ENCODE assay signal across 14 cellular contexts in genomic region chr13:52903320-52903719, GRCh38. TPM values are rescaled to one million over a fixed set of nuclear protein-coding genes. Genes with fewer than 3 reads are reported as not detected.
DNase-seq lines count a peak whose midpoint lies in the region; ATAC-seq, FAIRE-seq and TF ChIP-seq lines count a peak whose summit lies in the region.
"Had no signal": no experiment of that assay in that cellular context is flagged by ENCODE, and none has a peak within 500 bp of the region (broad histone marks: within the 10 kb centered on the region; RNA-seq: fewer than 3 reads in every experiment).

No MANE protein-coding gene starts in this region.

- in situ Hi-C loops in HepG2 (cut with HindIII; ENCODE audit: extremely low pct_ligation_motif_present, low pct_unique_long_range_greater_than_20kb), result no loop called here
- in situ Hi-C loops in ACHN (cut with HindIII; ENCODE audit: low pct_ligation_motif_present, low pct_unique_long_range_greater_than_20kb, low sequenced_read_pairs), result no loop called here

- WGBS in liver, result 32% methylated on average over 4 of the region's 4 CpGs
- 6% methylated on average over 4 of the region's 4 CpGs for WGBS in HepG2 (ENCODE audit: low lambda C conversion rate)
- 61 to 70% methylated on average over 4 of the region's 4 CpGs for WGBS in testis, 2 donors

- H3K79me2 ChIP-seq in HepG2 (ENCODE audit: insufficient read depth, low read length), result no peaks in the 10 kb centered on the region

- H3K36me3 ChIP-seq in liver (ENCODE audit: control insufficient read depth in 4 of 4, insufficient read depth in 3 of 4, low read depth in 1 of 4, low read length in 3 of 4) (no peaks in the 10 kb centered on the region), HepG2 (replicated peaks in 1 of 2; ENCODE audit: control insufficient read depth in 1 of 2, insufficient read depth in 2 of 2, low read length in 2 of 2) (no peaks in the 10 kb centered on the region), testis (ENCODE audit: low read depth, missing control alignments) (no peaks in the 10 kb centered on the region)
- H3K36me3 ChIP-seq: thoracic aorta had no signal

- no peak for TF ChIP-seq CTCF in liver (IDR thresholded peaks at IDR 0.05; ENCODE audit: low read depth, low read length, missing input control)
- no peak for TF ChIP-seq CTCF in HepG2 (CRISPR knock-in tag; IDR thresholded peaks at IDR 0.05)
- TF ChIP-seq CTCF in testis (IDR thresholded peaks at IDR 0.05), result no peak

- ATAC-seq in HepG2 (no peak), HG02588 (IDR thresholded peaks at IDR 0.05; ENCODE audit: unreplicated experiment) (peak; percentile 94), HG03460 (IDR thresholded peaks at IDR 0.05; ENCODE audit: unreplicated experiment) (peak; percentile 72)

- no peak for FAIRE-seq in HepG2 (lab: Jason Lieb, UNC)
- FAIRE-seq: A204.1, islet of Langerhans had no signal

- no peak for TF ChIP-seq POLR2A in HepG2 (IDR thresholded peaks at IDR 0.05; ENCODE audit: insufficient read depth in 1 of 2, low read depth in 2 of 2, low read length in 2 of 2)
- no peak for TF ChIP-seq POLR2A in testis (IDR thresholded peaks at IDR 0.05)

- no peak overlapping the region for H2AFZ ChIP-seq in HepG2 (ENCODE audit: low read length)

- H3K27ac ChIP-seq in liver (ENCODE audit: low read depth in 1 of 2, low read length in 2 of 2) (no peak overlapping the region), HepG2 (ENCODE audit: extremely low read length, insufficient read depth, low read length) (no peak overlapping the region), testis (no peak overlapping the region)
- H3K27ac ChIP-seq: thoracic aorta had no signal

- no peak for TF ChIP-seq EP300 in HepG2 (IDR thresholded peaks at IDR 0.05; ENCODE audit: low read depth in 2 of 2, low read length in 2 of 2)
- TF ChIP-seq EP300 in HepG2 (CRISPR knock-in tag; IDR thresholded peaks at IDR 0.05; ENCODE audit: borderline replicate concordance), result no peak

- no peak overlapping the region for H3K4me2 ChIP-seq in HepG2 (ENCODE audit: low read depth, low read length)

- TF ChIP-seq RAD21 in liver (IDR thresholded peaks at IDR 0.05) (no peak), HepG2 (CRISPR knock-in tag; IDR thresholded peaks at IDR 0.05) (no peak)

- H3K4me3 ChIP-seq in liver (ENCODE audit: low read depth in 1 of 3, low read length in 3 of 3) (no peak overlapping the region), HepG2 (replicated peaks in 1 of 3; ENCODE audit: insufficient read depth in 1 of 3, low read depth in 2 of 3, low read length in 3 of 3) (no peak overlapping the region), testis (no peak overlapping the region)
- H3K4me3 ChIP-seq: thoracic aorta had no signal

- no peak for DNase-seq in HepG2 (ENCODE audit: low spot score)
- no peak for DNase-seq in NK-92 treated with Interleukin-12 subunit alpha and Interleukin-12 subunit beta, amount 100 ng/mL, for 24 hours (lab: John Stamatoyannopoulos, UW)
- no peak for DNase-seq in stimulated activated CD4-positive, alpha-beta T cell treated with anti-CD3 and anti-CD28 coated beads, Interleukin-2, amount 100 ng/mL, for 24 hours
- no peak for DNase-seq in ACHN
- DNase-seq in testis, result no peak
- DNase-seq: NCI-H1092; stimulated activated CD4-positive, alpha-beta T cell treated with anti-CD3 and anti-CD28 coated beads, Interleukin-4, amount 100 ng/mL, for 1 hour; T1000 had no signal

- H4K20me1 ChIP-seq in HepG2 (ENCODE audit: insufficient read depth, low read length), result no peaks in the 10 kb centered on the region

- no peaks in the 10 kb centered on the region for H3K9me3 ChIP-seq in liver (ENCODE audit: control insufficient read depth in 4 of 4, low read length in 3 of 4)
- H3K9me3 ChIP-seq in HepG2 (ENCODE audit: low read length), result no peaks in the 10 kb centered on the region
- no peaks in the 10 kb centered on the region for H3K9me3 ChIP-seq in testis
- H3K9me3 ChIP-seq: thoracic aorta had no signal

- H3K4me1 ChIP-seq in liver (ENCODE audit: control insufficient read depth in 4 of 4, insufficient read depth in 4 of 4, low read length in 3 of 4) (peaks cover 0 to 3% (median 2%) of the 10 kb centered on the region in 4 donors), HepG2 (ENCODE audit: insufficient read depth, low read length) (no peaks in the 10 kb centered on the region), testis (no peaks in the 10 kb centered on the region)

- POLR2A ChIA-PET in HepG2 (lab: Yijun Ruan, JAX), result no interaction called here

- H3K27me3 ChIP-seq in liver (ENCODE audit: control insufficient read depth in 4 of 4, insufficient read depth in 4 of 4, low read length in 3 of 4) (peaks cover 0 to 16% (median 2%) of the 10 kb centered on the region in 4 donors), HepG2 (ENCODE audit: control insufficient read depth in 1 of 2, insufficient read depth in 2 of 2, low read length in 2 of 2) (peaks cover 2 to 43% of the 10 kb centered on the region in 2 experiments; a peak in 2 of 5 replicates), testis (no peaks in the 10 kb centered on the region)

- no TSS peak for BruUV-seq in HepG2 (replicated peaks; lab: Mats Ljungman, UMichigan)

- H3K9ac ChIP-seq in liver (ENCODE audit: low read depth in 1 of 2, low read length in 2 of 2) (no peak overlapping the region), HepG2 (ENCODE audit: insufficient read depth, low read depth, low read length) (no peak overlapping the region)

- intact Hi-C loops in HepG2 (cut with micrococcal nuclease; ENCODE audit: unreplicated experiment) (no loop called here), testis (cut with DNase I; ENCODE audit: low total_unique reads) (no loop called here)

- CTCF ChIA-PET in HepG2 (lab: Yijun Ruan, JAX; ENCODE audit: low intra/inter-chr PET ratio, low total read pairs), result no interaction called here

TF ChIP-seq in liver, 16 proteins besides CTCF, POLR2A, EP300 and RAD21 (continues in another document):
- TF ChIP-seq HNF4A (conservative IDR thresholded peaks at IDR 0.05) (peak in 1 of 2 donors; percentile 26), ZBTB33 (IDR thresholded peaks at IDR 0.05) (no peak), RXRA (IDR thresholded peaks at IDR 0.05) (no peak)

TF ChIP-seq in HepG2, 621 proteins besides CTCF, POLR2A, EP300 and RAD21 (continues in another document):
- TF ChIP-seq SRSF9 (IDR thresholded peaks at IDR 0.05; ENCODE audit: borderline replicate concordance, insufficient read depth, low read depth, low read length, poor library complexity, severe bottlenecking) (no peak), TERF1 (CRISPR knock-in tag; IDR thresholded peaks at IDR 0.05) (no peak), AGO1 (IDR thresholded peaks at IDR 0.05; ENCODE audit: low read depth, low read length, poor library complexity, severe bottlenecking) (no peak), ZFP1 (CRISPR knock-in tag; IDR thresholded peaks at IDR 0.05) (no peak), EHMT2 (IDR thresholded peaks at IDR 0.05; ENCODE audit: borderline replicate concordance, low read depth, low read length) (no peak), SMARCC2 (IDR thresholded peaks at IDR 0.05) (no peak), ZUFSP (CRISPR knock-in tag; IDR thresholded peaks at IDR 0.05; ENCODE audit: borderline replicate concordance) (no peak), NRL (CRISPR knock-in tag; IDR thresholded peaks at IDR 0.05; ENCODE audit: borderline replicate concordance) (no peak)

RNA-seq across cellular contexts. Expression of gene PCDH8, which starts 54.9 kb away (rescaled TPM):
- not detected for total RNA-seq in liver
- not detected for polyA plus RNA-seq in liver
- not detected in 2 replicates for total RNA-seq in HepG2 (2016; rRNA removed; fragmentation: Illumina TruSeq; extraction: Trizol)
- not detected in 2 replicates for total RNA-seq in HepG2 (2016; cell fraction: cytosol; rRNA removed; fragmentation: Illumina TruSeq; extraction: Trizol; ENCODE audit: low read depth)
- not detected in 2 replicates for total RNA-seq in HepG2 (2016; cell fraction: insoluble cytoplasmic fraction; rRNA removed; fragmentation: Illumina TruSeq; extraction: Trizol)
- not detected in 2 replicates for total RNA-seq in HepG2 (2016; cell fraction: membrane; rRNA removed; fragmentation: Illumina TruSeq; extraction: Trizol)
- total RNA-seq in HepG2 (2016; cell fraction: nucleus; rRNA removed; fragmentation: Illumina TruSeq; extraction: Trizol), result not detected in 2 replicates
- not detected in 2 replicates for polyA plus RNA-seq in HepG2 (2011; rRNA removed)
- polyA plus RNA-seq in HepG2 (2011; cell fraction: cytosol; rRNA removed), result not detected in 2 replicates
- polyA plus RNA-seq in HepG2 (2011; cell fraction: nucleus; rRNA removed), result not detected in 2 replicates
- not detected in 2 replicates for polyA plus RNA-seq in HepG2 (2012)
- not detected in 2 replicates for polyA plus RNA-seq in HepG2 (2016; cell fraction: cytosol; fragmentation: Illumina TruSeq; extraction: Trizol; ENCODE audit: low read depth)
- polyA plus RNA-seq in HepG2 (2016; cell fraction: insoluble cytoplasmic fraction; fragmentation: Illumina TruSeq; extraction: Trizol; ENCODE audit: low read depth), result not detected in 2 replicates
- polyA plus RNA-seq in HepG2 (2016; cell fraction: membrane; fragmentation: Illumina TruSeq; extraction: Trizol; ENCODE audit: low read depth), result not detected in 2 replicates
- polyA plus RNA-seq in HepG2 (2016; cell fraction: nucleus; fragmentation: Illumina TruSeq; extraction: Trizol; ENCODE audit: insufficient read depth, low read depth), result not detected in 2 replicates
- polyA minus RNA-seq in HepG2 (2011; rRNA and poly(A)+ RNA removed; ENCODE audit: low replicate concordance), result not detected in 2 replicates
- not detected in 2 replicates for polyA minus RNA-seq in HepG2 (2011; cell fraction: cytosol; rRNA and poly(A)+ RNA removed)
- not detected in 2 replicates for polyA minus RNA-seq in HepG2 (2011; cell fraction: nucleus; rRNA and poly(A)+ RNA removed)
- total RNA-seq in testis, result 1 to 10 TPM; 1.5 to 6.8 TPM
- polyA plus RNA-seq in testis (ENCODE audit: insufficient read depth, low read depth, low replicate concordance), result 5.1 TPM
- total RNA-seq: thoracic aorta had no signal
